1 cellular context compared by ENCODE assay signal in the genomic region with DNA sequence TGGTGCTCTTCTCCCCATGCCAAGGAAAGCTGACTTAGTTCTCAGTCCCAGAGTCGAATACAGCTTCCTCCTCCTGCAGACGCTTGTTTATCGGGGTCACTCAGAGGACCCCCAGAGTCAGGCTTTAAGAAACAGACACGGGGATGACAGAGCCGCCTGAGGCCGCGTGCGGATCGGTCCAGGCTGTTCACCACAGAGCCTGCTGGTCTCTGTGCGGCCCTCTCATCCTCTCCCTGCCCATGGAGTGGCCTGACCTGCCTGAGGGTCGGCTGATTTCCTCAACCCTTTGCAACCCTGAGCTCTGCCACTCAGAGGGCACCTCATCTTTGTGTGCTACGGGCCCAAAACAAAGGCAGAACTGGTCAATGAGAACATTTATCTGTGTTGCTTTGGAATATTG.
TF ChIP-seq lines count a peak whose summit lies in the region.

No MANE protein-coding gene starts in this region.

TF ChIP-seq in H1, 55 proteins besides CTCF, POLR2A, EP300 and RAD21:
- no peak for TF ChIP-seq NRF1 (IDR thresholded peaks at IDR 0.05; ENCODE audit: low read depth, low read length)
- no peak for TF ChIP-seq POLR2AphosphoS5 (IDR thresholded peaks at IDR 0.05; ENCODE audit: low read depth, low read length)
- no peak for TF ChIP-seq BCL11A (IDR thresholded peaks at IDR 0.05; ENCODE audit: low read depth in 2 of 2, low read length in 2 of 2)
- no peak for TF ChIP-seq JUN (IDR thresholded peaks at IDR 0.05; ENCODE audit: low read depth, low read length)
- TF ChIP-seq PHF8 (conservative IDR thresholded peaks at IDR 0.05; ENCODE audit: low read depth, low read length) = no peak
TF ChIP-seq in H1: peak in this region for 0.
